In genomic region chr12:25592725-25593495, GRCh38 we compare ENCODE assay signal across 18 cellular contexts. TPM values are rescaled to one million over a fixed set of nuclear protein-coding genes. Genes with fewer than 3 reads are reported as not detected.
"Had no signal": no experiment of that assay in that cellular context is flagged by ENCODE, and none has a peak within 500 bp of the region (broad histone marks: within the 10 kb centered on the region; RNA-seq: fewer than 3 reads in every experiment).

No MANE protein-coding gene starts in this region.

- DNase-seq: activated CD8-positive, alpha-beta memory T cell treated with anti-CD3 and anti-CD28 coated beads, Interleukin-2, amount 50 U/mL, for 48 hours; activated CD8-positive, alpha-beta T cell treated with anti-CD3 and anti-CD28 coated beads, Interleukin-2, amount 10 ng/mL, durations not matched to agents 7 days and 5 days; activated naive CD4-positive, alpha-beta T cell treated with anti-CD3 and anti-CD28 coated beads, Interleukin-2, amount 10 ng/mL, durations not matched to agents 7 days and 5 days; caudate nucleus; effector CD8-positive, alpha-beta T cell; left ventricle myocardium superior; mesenchymal stem cell; ovary; stimulated activated CD4-positive, alpha-beta T cell treated with anti-CD3 and anti-CD28 coated beads, Interleukin-2, amount 100 ng/mL, for 48 hours; stimulated activated CD8-positive, alpha-beta memory T cell treated with anti-CD3 and anti-CD28 coated beads, Interleukin-4, amount 100 ng/mL, for 48 hours; stimulated activated naive CD8-positive, alpha-beta T cell treated with anti-CD3 and anti-CD28 coated beads, Interleukin-15, Interleukin-2, amounts not matched to agents 100 U/mL and 50 U/mL, for 24 hours; T-helper 9 cell; upper lobe of right lung had no signal

- H3K36me3 ChIP-seq: gastroesophageal sphincter, ovary, suprapubic skin, upper lobe of right lung had no signal

- H3K27me3 ChIP-seq: gastroesophageal sphincter, ovary, suprapubic skin, upper lobe of right lung had no signal

- H3K4me3 ChIP-seq: coronary artery, gastroesophageal sphincter, ovary, suprapubic skin, upper lobe of right lung had no signal

- H3K4me1 ChIP-seq: gastroesophageal sphincter, upper lobe of right lung had no signal

- H3K27ac ChIP-seq: coronary artery, epithelial cell of prostate, gastroesophageal sphincter, ovary, suprapubic skin, upper lobe of right lung had no signal

- H3K9me3 ChIP-seq: gastroesophageal sphincter, ovary, suprapubic skin, upper lobe of right lung had no signal

RNA-seq across cellular contexts. Expression of gene LMNTD1, which starts 39.8 kb away (rescaled TPM):
- polyA plus RNA-seq: neural cell, ovary had no signal
